29 cellular contexts compared by ENCODE assay signal in the genomic region with DNA sequence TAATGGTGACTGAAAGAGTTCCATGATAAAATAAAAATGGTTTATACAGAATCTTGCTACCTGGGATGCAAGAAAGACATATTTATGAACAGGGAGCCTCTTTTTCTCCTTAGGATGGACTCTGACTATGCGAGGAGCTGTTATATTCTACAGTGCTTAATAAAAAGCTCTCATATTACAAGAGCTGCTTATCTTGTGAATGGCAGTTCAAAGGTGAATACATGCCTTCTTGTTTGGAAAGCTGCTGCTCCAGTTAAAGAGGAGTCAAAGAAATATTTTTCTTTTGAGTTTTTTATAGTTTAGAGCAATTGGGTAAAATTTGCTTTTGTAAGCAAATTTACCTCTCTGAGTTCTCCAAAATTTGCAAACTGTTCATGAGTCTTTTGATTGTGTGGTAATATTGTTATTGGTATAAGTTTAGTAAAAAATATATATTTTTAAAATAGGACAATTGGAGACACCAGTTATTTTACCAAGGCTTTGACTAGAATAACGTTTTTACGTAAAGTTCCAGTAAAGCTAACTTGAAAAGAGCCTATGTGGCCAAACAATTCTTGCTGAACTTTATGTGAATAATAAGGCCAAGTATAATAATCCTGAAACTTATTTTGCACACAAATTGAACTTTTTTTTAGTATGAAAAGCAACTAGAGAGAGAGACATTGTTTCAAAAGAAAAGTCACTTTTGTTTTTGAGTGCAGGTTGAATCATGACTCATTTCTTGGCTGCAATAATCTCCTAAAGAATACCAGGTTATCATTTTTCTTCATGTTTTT. TPM values are rescaled to one million over a fixed set of nuclear protein-coding genes. Genes with fewer than 3 reads are reported as not detected.
DNase-seq lines count a peak whose midpoint lies in the region; ATAC-seq and TF ChIP-seq lines count a peak whose summit lies in the region.
"Had no signal": no experiment of that assay in that cellular context is flagged by ENCODE, and none has a peak within 500 bp of the region (broad histone marks: within the 10 kb centered on the region; RNA-seq: fewer than 3 reads in every experiment).

No MANE protein-coding gene starts in this region.

- H3K79me2 ChIP-seq in mammary epithelial cell (ENCODE audit: insufficient read depth, low read length): no peaks in the 10 kb centered on the region
- H3K79me2 ChIP-seq: parathyroid adenoma had no signal

- H3K4me3 ChIP-seq in mammary epithelial cell (replicated peaks in 1 of 3; ENCODE audit: insufficient read depth in 1 of 3, low read depth in 2 of 3, low read length in 3 of 3) (no peak overlapping the region), mucosa of descending colon (no peak overlapping the region)
- H3K4me3 ChIP-seq: lung, vagina had no signal

- no peaks in the 10 kb centered on the region for H3K9me3 ChIP-seq in mammary epithelial cell (replicated peaks; ENCODE audit: insufficient read depth, low read length)
- no peaks in the 10 kb centered on the region for H3K9me3 ChIP-seq in mucosa of descending colon
- H3K9me3 ChIP-seq: vagina had no signal

- H4K20me1 ChIP-seq in mammary epithelial cell (ENCODE audit: insufficient read depth, low read length): no peaks in the 10 kb centered on the region

- dilution Hi-C loops in mammary epithelial cell (cut with HindIII; ENCODE audit: low sequenced_read_pairs): no loop called here

- ATAC-seq in mucosa of descending colon: peak; percentile 68
- ATAC-seq: WTC11 had no signal

- no peaks in the 10 kb centered on the region for H3K4me1 ChIP-seq in mammary epithelial cell (ENCODE audit: insufficient read depth, low read length)
- peaks cover 4% of the 10 kb centered on the region for H3K4me1 ChIP-seq in mucosa of descending colon (ENCODE audit: low read depth)
- H3K4me1 ChIP-seq: parathyroid adenoma, vagina had no signal

- 52% methylated on average over 3 of the region's 3 CpGs for WGBS in mammary epithelial cell (ENCODE audit: low coverage, missing lambda C conversion rate)

- BruUV-seq in mammary epithelial cell (replicated peaks; lab: Mats Ljungman, UMichigan): no TSS peak

- in situ Hi-C loops in mammary epithelial cell (cut with MboI; ENCODE audit: low sequenced_read_pairs in 2 of 2): no loop called here

- peak overlapping the region; percentile 4 for H3K4me2 ChIP-seq in mammary epithelial cell (ENCODE audit: insufficient read depth, low read depth, low read length)

- intact Hi-C loops in mammary epithelial cell (cut with micrococcal nuclease) (no loop called here), mucosa of descending colon (cut with DNase I, micrococcal nuclease) (no loop called here)

- H2AFZ ChIP-seq in mammary epithelial cell (ENCODE audit: low read depth, low read length): no peak overlapping the region
- H2AFZ ChIP-seq: parathyroid adenoma had no signal

- H3K27ac ChIP-seq in 22Rv1 (peak overlapping the region; percentile 61), mammary epithelial cell (ENCODE audit: insufficient read depth, low read depth, low read length) (no peak overlapping the region)
- H3K27ac ChIP-seq: parathyroid adenoma, vagina had no signal

- no peaks in the 10 kb centered on the region for H3K27me3 ChIP-seq in mammary epithelial cell (ENCODE audit: insufficient read depth, low read length)
- H3K27me3 ChIP-seq: vagina had no signal

- no peaks in the 10 kb centered on the region for H3K36me3 ChIP-seq in mammary epithelial cell (ENCODE audit: insufficient read depth, low read length)
- H3K36me3 ChIP-seq in mucosa of descending colon (ENCODE audit: low read depth): no peaks in the 10 kb centered on the region
- H3K36me3 ChIP-seq: vagina had no signal

- CTCF ChIA-PET in mammary epithelial cell (lab: Charles Lee; ENCODE audit: low non-redundant PET): no interaction called here

- DNase-seq in LHCN-M2 (ENCODE audit: low read depth) (peak; percentile 14), mammary epithelial cell (no peak), mucosa of descending colon (no peak), RKO (ENCODE audit: low spot score) (no peak), SK-N-DZ (ENCODE audit: low spot score) (no peak)
- no peak for DNase-seq in activated CD8-positive, alpha-beta memory T cell treated with anti-CD3 and anti-CD28 coated beads for 24 hours
- DNase-seq in activated CD8-positive, alpha-beta memory T cell treated with anti-CD3 and anti-CD28 coated beads, Interleukin-2, amount 50 U/mL, for 4 hours: no peak
- DNase-seq: activated CD4-positive, alpha-beta T cell treated with anti-CD3 and anti-CD28 coated beads, Interleukin-2, amount 50 U/mL, for 48 hours; activated naive CD4-positive, alpha-beta T cell treated with Interleukin-2 at 50 U/mL for 16 hours; activated T-cell treated with anti-CD3 and anti-CD28 coated beads, Interleukin-2, amount 50 U/mL, for 1 hour; aorta; CD4-positive, alpha-beta T cell; DMS153; endodermal cell; GOT3; immature natural killer cell; naive B cell; NCI-H1694 treated with DMSO at 0.1 percent for 48 hours; NCI-H446 treated with DMSO at 0.1 percent for 48 hours; SIG-M5; stimulated activated CD4-positive, alpha-beta T cell treated with anti-CD3 and anti-CD28 coated beads, Interleukin-2, amount 100 ng/mL, for 48 hours had no signal

- TF ChIP-seq CTCF in 22Rv1 (IDR thresholded peaks at IDR 0.05): no peak
- TF ChIP-seq CTCF in mammary epithelial cell (conservative IDR thresholded peaks at IDR 0.05 in 1 of 2, IDR thresholded peaks at IDR 0.05 in 1 of 2; ENCODE audit: extremely low read depth in 1 of 2, insufficient read depth in 1 of 2, low read depth in 1 of 2, low read length in 2 of 2): no peak
- TF ChIP-seq CTCF in mucosa of descending colon (IDR thresholded peaks at IDR 0.05): no peak

- no peak overlapping the region for H3K9ac ChIP-seq in mammary epithelial cell (ENCODE audit: insufficient read depth, low read length)
- H3K9ac ChIP-seq: parathyroid adenoma had no signal

RNA-seq across cellular contexts. Expression of gene UGT2B10, which starts 56.8 kb away (rescaled TPM):
- total RNA-seq in LHCN-M2 (2014; rRNA removed) (not detected in 2 replicates), mammary epithelial cell (not detected), mucosa of descending colon (under 1 TPM in 2 of 3 donors, not detected in 1; 0.24 to 0.46 TPM)
- not detected for polyA plus RNA-seq in LHCN-M2 (2012)
- not detected for polyA plus RNA-seq in mammary epithelial cell
- polyA minus RNA-seq in mammary epithelial cell: not detected
- not detected in 2 replicates for polyA plus RNA-seq in SK-N-DZ (2014; cell fraction: cytosol; rRNA removed)
- polyA plus RNA-seq in SK-N-DZ (2014; cell fraction: nucleus; rRNA removed): not detected in 2 replicates
- total RNA-seq: aorta; CD4-positive, alpha-beta T cell; cerebellum; endodermal cell; lung; M059J; vagina had no signal
- polyA plus RNA-seq: AG04450, aorta, immature natural killer cell, lung had no signal
